In genomic region chr19:41350735-41351338, GRCh38 we compare ENCODE assay signal across 1 cellular context.
TF ChIP-seq lines count a peak whose summit lies in the region.

No MANE protein-coding gene starts in this region.

TF ChIP-seq in K562, 482 proteins besides CTCF, POLR2A, EP300 and RAD21 (continued from another document and continues in another):
- TF ChIP-seq, protein P1, sequence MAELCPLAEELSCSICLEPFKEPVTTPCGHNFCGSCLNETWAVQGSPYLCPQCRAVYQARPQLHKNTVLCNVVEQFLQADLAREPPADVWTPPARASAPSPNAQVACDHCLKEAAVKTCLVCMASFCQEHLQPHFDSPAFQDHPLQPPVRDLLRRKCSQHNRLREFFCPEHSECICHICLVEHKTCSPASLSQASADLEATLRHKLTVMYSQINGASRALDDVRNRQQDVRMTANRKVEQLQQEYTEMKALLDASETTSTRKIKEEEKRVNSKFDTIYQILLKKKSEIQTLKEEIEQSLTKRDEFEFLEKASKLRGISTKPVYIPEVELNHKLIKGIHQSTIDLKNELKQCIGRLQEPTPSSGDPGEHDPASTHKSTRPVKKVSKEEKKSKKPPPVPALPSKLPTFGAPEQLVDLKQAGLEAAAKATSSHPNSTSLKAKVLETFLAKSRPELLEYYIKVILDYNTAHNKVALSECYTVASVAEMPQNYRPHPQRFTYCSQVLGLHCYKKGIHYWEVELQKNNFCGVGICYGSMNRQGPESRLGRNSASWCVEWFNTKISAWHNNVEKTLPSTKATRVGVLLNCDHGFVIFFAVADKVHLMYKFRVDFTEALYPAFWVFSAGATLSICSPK (IDR thresholded peaks at IDR 0.05; ENCODE audit: borderline replicate concordance) = peak; percentile 97; the same call in 1 of the 2 replicates
- TF ChIP-seq, protein P2, sequence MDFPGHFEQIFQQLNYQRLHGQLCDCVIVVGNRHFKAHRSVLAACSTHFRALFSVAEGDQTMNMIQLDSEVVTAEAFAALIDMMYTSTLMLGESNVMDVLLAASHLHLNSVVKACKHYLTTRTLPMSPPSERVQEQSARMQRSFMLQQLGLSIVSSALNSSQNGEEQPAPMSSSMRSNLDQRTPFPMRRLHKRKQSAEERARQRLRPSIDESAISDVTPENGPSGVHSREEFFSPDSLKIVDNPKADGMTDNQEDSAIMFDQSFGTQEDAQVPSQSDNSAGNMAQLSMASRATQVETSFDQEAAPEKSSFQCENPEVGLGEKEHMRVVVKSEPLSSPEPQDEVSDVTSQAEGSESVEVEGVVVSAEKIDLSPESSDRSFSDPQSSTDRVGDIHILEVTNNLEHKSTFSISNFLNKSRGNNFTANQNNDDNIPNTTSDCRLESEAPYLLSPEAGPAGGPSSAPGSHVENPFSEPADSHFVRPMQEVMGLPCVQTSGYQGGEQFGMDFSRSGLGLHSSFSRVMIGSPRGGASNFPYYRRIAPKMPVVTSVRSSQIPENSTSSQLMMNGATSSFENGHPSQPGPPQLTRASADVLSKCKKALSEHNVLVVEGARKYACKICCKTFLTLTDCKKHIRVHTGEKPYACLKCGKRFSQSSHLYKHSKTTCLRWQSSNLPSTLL (IDR thresholded peaks at IDR 0.05) = 0 out of 2 replicates have a peak, but pooled peaks have one; percentile 21
- TF ChIP-seq TBP (optimal IDR thresholded peaks at IDR 0.05; ENCODE audit: low read depth, low read length) = peak; percentile 22
- peak; percentile 89 for TF ChIP-seq DPF2 (IDR thresholded peaks at IDR 0.05)
- no peak for TF ChIP-seq MEF2D (tag; conservative IDR thresholded peaks at IDR 0.05; ENCODE audit: low read depth)
- no peak for TF ChIP-seq SIX5 (IDR thresholded peaks at IDR 0.05; ENCODE audit: borderline replicate concordance in 1 of 2, insufficient read depth in 1 of 2, low read depth in 1 of 2, low read length in 2 of 2)
- no peak for TF ChIP-seq PRMT5 (CRISPR knock-in tag; IDR thresholded peaks at IDR 0.05)
- TF ChIP-seq SRSF1 (IDR thresholded peaks at IDR 0.05; ENCODE audit: low read depth, low read length) = no peak
- TF ChIP-seq, protein P3, sequence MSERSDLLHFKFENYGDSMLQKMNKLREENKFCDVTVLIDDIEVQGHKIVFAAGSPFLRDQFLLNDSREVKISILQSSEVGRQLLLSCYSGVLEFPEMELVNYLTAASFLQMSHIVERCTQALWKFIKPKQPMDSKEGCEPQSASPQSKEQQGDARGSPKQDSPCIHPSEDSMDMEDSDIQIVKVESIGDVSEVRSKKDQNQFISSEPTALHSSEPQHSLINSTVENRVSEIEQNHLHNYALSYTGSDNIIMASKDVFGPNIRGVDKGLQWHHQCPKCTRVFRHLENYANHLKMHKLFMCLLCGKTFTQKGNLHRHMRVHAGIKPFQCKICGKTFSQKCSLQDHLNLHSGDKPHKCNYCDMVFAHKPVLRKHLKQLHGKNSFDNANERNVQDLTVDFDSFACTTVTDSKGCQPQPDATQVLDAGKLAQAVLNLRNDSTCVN (CRISPR knock-in tag; IDR thresholded peaks at IDR 0.05) = no peak
- TF ChIP-seq NBN (IDR thresholded peaks at IDR 0.05; ENCODE audit: low read depth) = peak; percentile 37; the same call in 1 of the 2 replicates
- 0 out of 2 replicates have a peak, but pooled peaks have one; percentile 38 for TF ChIP-seq ZNF511 (CRISPR knock-in tag; IDR thresholded peaks at IDR 0.05)
- no peak for TF ChIP-seq ZBTB1 (CRISPR knock-in tag; IDR thresholded peaks at IDR 0.05; ENCODE audit: borderline replicate concordance, low read depth)
- peak; percentile 93 for TF ChIP-seq ZNF263 (CRISPR knock-in tag; IDR thresholded peaks at IDR 0.05; ENCODE audit: borderline replicate concordance)
- TF ChIP-seq POLR2AphosphoS5 (IDR thresholded peaks at IDR 0.05; ENCODE audit: control insufficient read depth, insufficient read depth, low read depth, low read length) = peak; percentile 65
- TF ChIP-seq SMARCA4 (IDR thresholded peaks at IDR 0.05) = peak; percentile 77
- no peak for TF ChIP-seq SRSF9 (IDR thresholded peaks at IDR 0.05; ENCODE audit: borderline replicate concordance, low read depth, low read length)
- TF ChIP-seq HDAC1 (IDR thresholded peaks at IDR 0.05) = peak; percentile 44 to 98; a peak in 3 of 4 replicates
- peak; percentile 23 to 51; a peak in 1 of 4 replicates for TF ChIP-seq TBL1XR1 (IDR thresholded peaks at IDR 0.05; ENCODE audit: low read length in 2 of 2)
- no peak for TF ChIP-seq ERF (CRISPR knock-in tag; IDR thresholded peaks at IDR 0.05)
- no peak for TF ChIP-seq CBX8 (IDR thresholded peaks at IDR 0.05; ENCODE audit: borderline replicate concordance, extremely low read depth, low read depth, low read length, poor library complexity, severe bottlenecking)
- TF ChIP-seq MCM7 (IDR thresholded peaks at IDR 0.05) = no peak
- peak; percentile 50; the same call in 1 of the 2 replicates for TF ChIP-seq DNMT1 (IDR thresholded peaks at IDR 0.05)
- peak; percentile 53 for TF ChIP-seq ZBTB40 (IDR thresholded peaks at IDR 0.05)
- no peak for TF ChIP-seq ZBTB40 (CRISPR knock-in tag; IDR thresholded peaks at IDR 0.05)
- peak; percentile 85 for TF ChIP-seq HLTF (IDR thresholded peaks at IDR 0.05)
- TF ChIP-seq MNT (conservative IDR thresholded peaks at IDR 0.05) = peak; percentile 94 to 97
- TF ChIP-seq MLLT1 (IDR thresholded peaks at IDR 0.05) = peak; percentile 71 to 77
- TF ChIP-seq, protein P4, sequence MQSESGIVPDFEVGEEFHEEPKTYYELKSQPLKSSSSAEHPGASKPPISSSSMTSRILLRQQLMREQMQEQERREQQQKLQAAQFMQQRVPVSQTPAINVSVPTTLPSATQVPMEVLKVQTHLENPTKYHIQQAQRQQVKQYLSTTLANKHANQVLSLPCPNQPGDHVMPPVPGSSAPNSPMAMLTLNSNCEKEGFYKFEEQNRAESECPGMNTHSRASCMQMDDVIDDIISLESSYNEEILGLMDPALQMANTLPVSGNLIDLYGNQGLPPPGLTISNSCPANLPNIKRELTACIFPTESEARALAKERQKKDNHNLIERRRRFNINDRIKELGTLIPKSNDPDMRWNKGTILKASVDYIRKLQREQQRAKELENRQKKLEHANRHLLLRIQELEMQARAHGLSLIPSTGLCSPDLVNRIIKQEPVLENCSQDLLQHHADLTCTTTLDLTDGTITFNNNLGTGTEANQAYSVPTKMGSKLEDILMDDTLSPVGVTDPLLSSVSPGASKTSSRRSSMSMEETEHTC (IDR thresholded peaks at IDR 0.05) = no peak
- peak; percentile 34 for TF ChIP-seq RBM39 (optimal IDR thresholded peaks at IDR 0.05; ENCODE audit: low read depth, low read length)
- peak; percentile 50; the same call in 1 of the 2 replicates for TF ChIP-seq NFE2 (IDR thresholded peaks at IDR 0.05; ENCODE audit: low read depth)
- TF ChIP-seq PTRF (tag; IDR thresholded peaks at IDR 0.05) = no peak
- TF ChIP-seq, protein P5, sequence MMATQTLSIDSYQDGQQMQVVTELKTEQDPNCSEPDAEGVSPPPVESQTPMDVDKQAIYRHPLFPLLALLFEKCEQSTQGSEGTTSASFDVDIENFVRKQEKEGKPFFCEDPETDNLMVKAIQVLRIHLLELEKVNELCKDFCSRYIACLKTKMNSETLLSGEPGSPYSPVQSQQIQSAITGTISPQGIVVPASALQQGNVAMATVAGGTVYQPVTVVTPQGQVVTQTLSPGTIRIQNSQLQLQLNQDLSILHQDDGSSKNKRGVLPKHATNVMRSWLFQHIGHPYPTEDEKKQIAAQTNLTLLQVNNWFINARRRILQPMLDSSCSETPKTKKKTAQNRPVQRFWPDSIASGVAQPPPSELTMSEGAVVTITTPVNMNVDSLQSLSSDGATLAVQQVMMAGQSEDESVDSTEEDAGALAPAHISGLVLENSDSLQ (IDR thresholded peaks at IDR 0.05) = peak; percentile 60; the same call in 1 of the 2 replicates
- TF ChIP-seq NKRF (IDR thresholded peaks at IDR 0.05; ENCODE audit: borderline replicate concordance) = peak; percentile 94
- no peak for TF ChIP-seq ZNF133 (CRISPR knock-in tag; IDR thresholded peaks at IDR 0.05)
- peak; percentile 47 for TF ChIP-seq MTA2 (IDR thresholded peaks at IDR 0.05; ENCODE audit: low read depth)
